ENCODE assay signal across 10 cellular contexts in genomic region chr6:1686117-1687098, GRCh38.
DNase-seq lines count a peak whose midpoint lies in the region; ATAC-seq and TF ChIP-seq lines count a peak whose summit lies in the region.
"Had no signal": no experiment of that assay in that cellular context is flagged by ENCODE, and none has a peak within 500 bp of the region (broad histone marks: within the 10 kb centered on the region; RNA-seq: fewer than 3 reads in every experiment).

No MANE protein-coding gene starts in this region.

- H3K4me3 ChIP-seq in gastroesophageal sphincter (no peak overlapping the region), tibial artery (peak overlapping the region in 1 of 2 donors; percentile 8)

- no peak for TF ChIP-seq EP300 in gastroesophageal sphincter (IDR thresholded peaks at IDR 0.05)

- H3K27me3 ChIP-seq in gastroesophageal sphincter (no peaks in the 10 kb centered on the region), tibial artery (no peaks in the 10 kb centered on the region)

- peak; percentile 56 for ATAC-seq in gastroesophageal sphincter
- no peak for ATAC-seq in natural killer cell
- no peak for ATAC-seq in GM21526 (IDR thresholded peaks at IDR 0.05; ENCODE audit: low FRiP score, unreplicated experiment)

- H3K36me3 ChIP-seq in gastroesophageal sphincter (no peaks in the 10 kb centered on the region), tibial artery (no peaks in the 10 kb centered on the region)

- in situ Hi-C loops in G401 (cut with HindIII; ENCODE audit: low sequenced_read_pairs): no loop called here

- H3K9me3 ChIP-seq in gastroesophageal sphincter (no peaks in the 10 kb centered on the region), tibial artery (no peaks in the 10 kb centered on the region)

- peak in 1 of 4 experiments; percentile 12 for TF ChIP-seq CTCF in gastroesophageal sphincter (IDR thresholded peaks at IDR 0.05)
- TF ChIP-seq CTCF in tibial artery (IDR thresholded peaks at IDR 0.05): peak; percentile 29 to 34
- TF ChIP-seq CTCF in natural killer cell (IDR thresholded peaks at IDR 0.05): no peak

- intact Hi-C loops in tibial artery (cut with DNase I; ENCODE audit: low total_unique reads) (no loop called here), natural killer cell (cut with micrococcal nuclease) (no loop called here)

- no peaks in the 10 kb centered on the region for H3K9me3 Mint-ChIP-seq in natural killer cell
- H3K9me3 Mint-ChIP-seq: CD4-positive, CD25-positive, alpha-beta regulatory T cell had no signal

- no peak overlapping the region for H3K4me3 Mint-ChIP-seq in natural killer cell
- H3K4me3 Mint-ChIP-seq: CD4-positive, CD25-positive, alpha-beta regulatory T cell had no signal

- H3K27ac ChIP-seq in gastroesophageal sphincter (peak overlapping the region in 1 of 4 donors; percentile 22), tibial artery (peak overlapping the region; percentile 60 to 66)

- no peak overlapping the region for H3K27ac Mint-ChIP-seq in natural killer cell
- H3K27ac Mint-ChIP-seq: CD4-positive, CD25-positive, alpha-beta regulatory T cell had no signal

- H3K4me1 Mint-ChIP-seq in natural killer cell: no peaks in the 10 kb centered on the region

- DNase-seq in NCI-H2107 treated with DMSO at 0.1 percent for 48 hours (lab: John Stamatoyannopoulos, UW; ENCODE audit: unreplicated experiment) (peak; percentile 53), NCI-H2107 (lab: John Stamatoyannopoulos, UW) (no peak), SHP77 treated with DMSO at 0.1 percent for 48 hours (lab: John Stamatoyannopoulos, UW) (peak; percentile 36), tibial artery (peak in 1 of 2 donors; percentile 44), natural killer cell (no peak), G401 (ENCODE audit: low spot score) (no peak)
- DNase-seq: CD4-positive, CD25-positive, alpha-beta regulatory T cell; small intestine had no signal

- H3K4me1 ChIP-seq in gastroesophageal sphincter: no peaks in the 10 kb centered on the region
- peaks cover 0 to 23% (median 13%) of the 10 kb centered on the region in 4 donors for H3K4me1 ChIP-seq in tibial artery

- no peaks in the 10 kb centered on the region for H3K27me3 Mint-ChIP-seq in natural killer cell (ENCODE audit: low read depth in 2 of 2)
- H3K27me3 Mint-ChIP-seq: CD4-positive, CD25-positive, alpha-beta regulatory T cell had no signal

- TF ChIP-seq POLR2A in gastroesophageal sphincter (IDR thresholded peaks at IDR 0.05): no peak

- no peaks in the 10 kb centered on the region for H3K36me3 Mint-ChIP-seq in natural killer cell

- 68% methylated on average over 3 to 6 of the region's 9 CpGs for WGBS in gastroesophageal sphincter (ENCODE audit: low coverage in 1 of 2), 2 donors

Comparison
In these comparisons a context has a peak if more than half of its experiments do, and no peak if none do; other contexts are left out.
1. DNase-seq: peak in NCI-H2107 treated with DMSO at 0.1 percent for 48 hours (single experiment) and SHP77 treated with DMSO at 0.1 percent for 48 hours (single experiment); none in NCI-H2107 (single experiment), natural killer cell (single experiment) and G401 (single experiment).